ENCODE assay signal across 2 cellular contexts in the genomic region with DNA sequence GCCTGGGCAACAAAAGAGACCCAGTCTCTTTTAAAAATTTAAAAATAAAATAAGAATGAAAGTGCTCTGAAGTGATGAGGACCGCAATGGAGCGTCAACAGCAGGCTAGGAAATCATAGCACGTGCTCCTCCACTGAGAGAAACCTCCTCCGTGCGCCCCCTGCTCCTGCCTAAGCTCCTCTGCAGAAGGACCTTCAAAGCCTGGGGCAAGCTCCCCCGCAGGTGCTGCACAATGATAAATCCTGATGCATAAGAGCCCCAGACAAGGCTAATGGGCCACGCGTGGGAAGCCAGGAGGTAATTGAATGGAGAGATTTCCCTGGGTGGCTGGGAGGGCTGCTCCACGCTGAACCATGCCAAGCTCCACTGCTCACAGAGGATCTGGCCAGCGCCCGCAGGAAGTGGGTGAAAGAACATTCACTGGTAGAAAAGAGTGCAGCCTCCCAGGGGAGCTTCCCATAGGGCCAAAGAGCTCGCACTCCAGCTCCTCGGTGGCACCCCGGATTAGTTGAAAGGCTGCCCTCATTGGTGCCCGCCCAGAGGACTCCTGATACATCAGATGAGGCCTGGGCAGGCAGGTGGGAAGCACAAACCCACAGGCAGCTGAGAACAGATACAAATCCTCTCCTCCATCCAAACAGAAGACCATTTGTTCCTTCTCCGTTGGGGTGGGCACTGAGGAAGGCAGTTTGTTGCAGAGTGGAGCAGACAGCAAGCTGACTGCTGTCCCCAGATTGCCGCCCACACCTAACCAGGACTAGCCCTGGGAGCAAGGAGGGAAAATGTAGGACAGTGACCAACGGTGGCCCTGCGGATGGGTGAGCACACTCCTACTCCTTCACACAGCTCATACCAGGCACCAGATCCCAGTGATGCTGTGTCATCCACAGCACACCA.
TF ChIP-seq lines count a peak whose summit lies in the region.

No MANE protein-coding gene starts in this region.

TF ChIP-seq in HCT116, 20 proteins besides CTCF, POLR2A, EP300 and RAD21:
- TF ChIP-seq ZFX (IDR thresholded peaks at IDR 0.05) (no peak), EZH2phosphoT487 (IDR thresholded peaks at IDR 0.05; ENCODE audit: borderline replicate concordance) (no peak), POLR2AphosphoS5 (IDR thresholded peaks at IDR 0.05; ENCODE audit: low read depth, low read length) (no peak), SP1 (IDR thresholded peaks at IDR 0.05; ENCODE audit: low read depth) (no peak), FOSL1 (IDR thresholded peaks at IDR 0.05; ENCODE audit: low read depth) (no peak), ZNF274 (IDR thresholded peaks at IDR 0.05; ENCODE audit: low read depth, low read length) (no peak), TCF7L2 (IDR thresholded peaks at IDR 0.05; ENCODE audit: borderline replicate concordance, extremely low read depth, insufficient read depth, insufficient read length) (no peak), CEBPB (IDR thresholded peaks at IDR 0.05; ENCODE audit: low read depth) (no peak), EZH2 (IDR thresholded peaks at IDR 0.05) (no peak), YY1 (IDR thresholded peaks at IDR 0.05; ENCODE audit: extremely low read depth, insufficient replicate concordance, low read depth, low read length) (no peak), SRF (IDR thresholded peaks at IDR 0.05; ENCODE audit: low read depth) (no peak), JUND (IDR thresholded peaks at IDR 0.05) (no peak), CBX3 (IDR thresholded peaks at IDR 0.05; ENCODE audit: low read depth) (no peak)
- TF ChIP-seq, protein P1, sequence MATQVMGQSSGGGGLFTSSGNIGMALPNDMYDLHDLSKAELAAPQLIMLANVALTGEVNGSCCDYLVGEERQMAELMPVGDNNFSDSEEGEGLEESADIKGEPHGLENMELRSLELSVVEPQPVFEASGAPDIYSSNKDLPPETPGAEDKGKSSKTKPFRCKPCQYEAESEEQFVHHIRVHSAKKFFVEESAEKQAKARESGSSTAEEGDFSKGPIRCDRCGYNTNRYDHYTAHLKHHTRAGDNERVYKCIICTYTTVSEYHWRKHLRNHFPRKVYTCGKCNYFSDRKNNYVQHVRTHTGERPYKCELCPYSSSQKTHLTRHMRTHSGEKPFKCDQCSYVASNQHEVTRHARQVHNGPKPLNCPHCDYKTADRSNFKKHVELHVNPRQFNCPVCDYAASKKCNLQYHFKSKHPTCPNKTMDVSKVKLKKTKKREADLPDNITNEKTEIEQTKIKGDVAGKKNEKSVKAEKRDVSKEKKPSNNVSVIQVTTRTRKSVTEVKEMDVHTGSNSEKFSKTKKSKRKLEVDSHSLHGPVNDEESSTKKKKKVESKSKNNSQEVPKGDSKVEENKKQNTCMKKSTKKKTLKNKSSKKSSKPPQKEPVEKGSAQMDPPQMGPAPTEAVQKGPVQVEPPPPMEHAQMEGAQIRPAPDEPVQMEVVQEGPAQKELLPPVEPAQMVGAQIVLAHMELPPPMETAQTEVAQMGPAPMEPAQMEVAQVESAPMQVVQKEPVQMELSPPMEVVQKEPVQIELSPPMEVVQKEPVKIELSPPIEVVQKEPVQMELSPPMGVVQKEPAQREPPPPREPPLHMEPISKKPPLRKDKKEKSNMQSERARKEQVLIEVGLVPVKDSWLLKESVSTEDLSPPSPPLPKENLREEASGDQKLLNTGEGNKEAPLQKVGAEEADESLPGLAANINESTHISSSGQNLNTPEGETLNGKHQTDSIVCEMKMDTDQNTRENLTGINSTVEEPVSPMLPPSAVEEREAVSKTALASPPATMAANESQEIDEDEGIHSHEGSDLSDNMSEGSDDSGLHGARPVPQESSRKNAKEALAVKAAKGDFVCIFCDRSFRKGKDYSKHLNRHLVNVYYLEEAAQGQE (IDR thresholded peaks at IDR 0.05; ENCODE audit: low read depth), result no peak
- TF ChIP-seq, protein P2, sequence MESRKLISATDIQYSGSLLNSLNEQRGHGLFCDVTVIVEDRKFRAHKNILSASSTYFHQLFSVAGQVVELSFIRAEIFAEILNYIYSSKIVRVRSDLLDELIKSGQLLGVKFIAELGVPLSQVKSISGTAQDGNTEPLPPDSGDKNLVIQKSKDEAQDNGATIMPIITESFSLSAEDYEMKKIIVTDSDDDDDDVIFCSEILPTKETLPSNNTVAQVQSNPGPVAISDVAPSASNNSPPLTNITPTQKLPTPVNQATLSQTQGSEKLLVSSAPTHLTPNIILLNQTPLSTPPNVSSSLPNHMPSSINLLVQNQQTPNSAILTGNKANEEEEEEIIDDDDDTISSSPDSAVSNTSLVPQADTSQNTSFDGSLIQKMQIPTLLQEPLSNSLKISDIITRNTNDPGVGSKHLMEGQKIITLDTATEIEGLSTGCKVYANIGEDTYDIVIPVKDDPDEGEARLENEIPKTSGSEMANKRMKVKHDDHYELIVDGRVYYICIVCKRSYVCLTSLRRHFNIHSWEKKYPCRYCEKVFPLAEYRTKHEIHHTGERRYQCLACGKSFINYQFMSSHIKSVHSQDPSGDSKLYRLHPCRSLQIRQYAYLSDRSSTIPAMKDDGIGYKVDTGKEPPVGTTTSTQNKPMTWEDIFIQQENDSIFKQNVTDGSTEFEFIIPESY (IDR thresholded peaks at IDR 0.05; ENCODE audit: extremely low read depth, insufficient replicate concordance, low read length), result no peak
- TF ChIP-seq, protein P3, sequence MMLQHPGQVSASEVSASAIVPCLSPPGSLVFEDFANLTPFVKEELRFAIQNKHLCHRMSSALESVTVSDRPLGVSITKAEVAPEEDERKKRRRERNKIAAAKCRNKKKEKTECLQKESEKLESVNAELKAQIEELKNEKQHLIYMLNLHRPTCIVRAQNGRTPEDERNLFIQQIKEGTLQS (IDR thresholded peaks at IDR 0.05), result no peak

TF ChIP-seq in H1, 55 proteins besides CTCF, POLR2A, EP300 and RAD21:
- TF ChIP-seq JUN (IDR thresholded peaks at IDR 0.05; ENCODE audit: low read depth, low read length) (no peak), YY1 (IDR thresholded peaks at IDR 0.05; ENCODE audit: low read depth, low read length) (no peak), HDAC2 (IDR thresholded peaks at IDR 0.05; ENCODE audit: borderline replicate concordance in 1 of 2, low read depth in 2 of 2, low read length in 2 of 2) (no peak), JUND (IDR thresholded peaks at IDR 0.05; ENCODE audit: low read length) (no peak), BCL11A (IDR thresholded peaks at IDR 0.05; ENCODE audit: low read depth in 2 of 2, low read length in 2 of 2) (no peak), EGR1 (IDR thresholded peaks at IDR 0.05; ENCODE audit: borderline replicate concordance, low read depth, low read length) (no peak)
- TF ChIP-seq, protein P4, sequence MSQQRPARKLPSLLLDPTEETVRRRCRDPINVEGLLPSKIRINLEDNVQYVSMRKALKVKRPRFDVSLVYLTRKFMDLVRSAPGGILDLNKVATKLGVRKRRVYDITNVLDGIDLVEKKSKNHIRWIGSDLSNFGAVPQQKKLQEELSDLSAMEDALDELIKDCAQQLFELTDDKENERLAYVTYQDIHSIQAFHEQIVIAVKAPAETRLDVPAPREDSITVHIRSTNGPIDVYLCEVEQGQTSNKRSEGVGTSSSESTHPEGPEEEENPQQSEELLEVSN (IDR thresholded peaks at IDR 0.05), result peak; percentile 50; the same call in 1 of the 2 replicates
- TF ChIP-seq, protein P5, sequence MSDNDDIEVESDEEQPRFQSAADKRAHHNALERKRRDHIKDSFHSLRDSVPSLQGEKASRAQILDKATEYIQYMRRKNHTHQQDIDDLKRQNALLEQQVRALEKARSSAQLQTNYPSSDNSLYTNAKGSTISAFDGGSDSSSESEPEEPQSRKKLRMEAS (IDR thresholded peaks at IDR 0.05), result peak; percentile 71
